1 cellular context compared by ENCODE assay signal in the genomic region with DNA sequence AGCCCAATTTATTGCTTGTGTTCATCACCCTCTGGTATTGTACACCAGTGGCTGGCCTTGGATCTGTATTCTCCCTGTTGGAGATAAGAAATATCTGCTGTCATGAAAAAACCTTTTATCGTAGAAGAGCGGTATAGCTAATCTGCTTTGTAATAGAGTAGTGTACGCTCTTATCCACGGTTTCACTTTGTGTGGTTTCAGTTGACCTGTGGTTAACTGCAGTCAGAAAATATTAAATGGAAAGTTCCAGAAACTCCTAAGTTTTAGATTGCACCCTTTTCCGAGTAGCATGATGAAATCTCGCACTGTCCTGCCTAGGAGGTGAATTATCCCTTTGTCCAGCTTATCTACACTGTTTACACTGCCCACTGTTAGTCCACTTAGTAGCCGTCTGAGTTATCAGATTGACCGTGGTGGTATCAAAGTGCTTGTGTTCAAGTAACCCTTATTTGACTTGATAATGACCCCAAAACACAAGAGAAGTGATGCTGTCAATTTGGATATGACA.
TF ChIP-seq lines count a peak whose summit lies in the region.

No MANE protein-coding gene starts in this region.

TF ChIP-seq in K562, 482 proteins besides CTCF, POLR2A, EP300 and RAD21 (continued from another document and continues in another):
- TF ChIP-seq, protein P1, sequence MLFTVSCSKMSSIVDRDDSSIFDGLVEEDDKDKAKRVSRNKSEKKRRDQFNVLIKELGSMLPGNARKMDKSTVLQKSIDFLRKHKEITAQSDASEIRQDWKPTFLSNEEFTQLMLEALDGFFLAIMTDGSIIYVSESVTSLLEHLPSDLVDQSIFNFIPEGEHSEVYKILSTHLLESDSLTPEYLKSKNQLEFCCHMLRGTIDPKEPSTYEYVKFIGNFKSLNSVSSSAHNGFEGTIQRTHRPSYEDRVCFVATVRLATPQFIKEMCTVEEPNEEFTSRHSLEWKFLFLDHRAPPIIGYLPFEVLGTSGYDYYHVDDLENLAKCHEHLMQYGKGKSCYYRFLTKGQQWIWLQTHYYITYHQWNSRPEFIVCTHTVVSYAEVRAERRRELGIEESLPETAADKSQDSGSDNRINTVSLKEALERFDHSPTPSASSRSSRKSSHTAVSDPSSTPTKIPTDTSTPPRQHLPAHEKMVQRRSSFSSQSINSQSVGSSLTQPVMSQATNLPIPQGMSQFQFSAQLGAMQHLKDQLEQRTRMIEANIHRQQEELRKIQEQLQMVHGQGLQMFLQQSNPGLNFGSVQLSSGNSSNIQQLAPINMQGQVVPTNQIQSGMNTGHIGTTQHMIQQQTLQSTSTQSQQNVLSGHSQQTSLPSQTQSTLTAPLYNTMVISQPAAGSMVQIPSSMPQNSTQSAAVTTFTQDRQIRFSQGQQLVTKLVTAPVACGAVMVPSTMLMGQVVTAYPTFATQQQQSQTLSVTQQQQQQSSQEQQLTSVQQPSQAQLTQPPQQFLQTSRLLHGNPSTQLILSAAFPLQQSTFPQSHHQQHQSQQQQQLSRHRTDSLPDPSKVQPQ (CRISPR knock-in tag; IDR thresholded peaks at IDR 0.05; ENCODE audit: borderline replicate concordance) = no peak
- TF ChIP-seq, protein P2, sequence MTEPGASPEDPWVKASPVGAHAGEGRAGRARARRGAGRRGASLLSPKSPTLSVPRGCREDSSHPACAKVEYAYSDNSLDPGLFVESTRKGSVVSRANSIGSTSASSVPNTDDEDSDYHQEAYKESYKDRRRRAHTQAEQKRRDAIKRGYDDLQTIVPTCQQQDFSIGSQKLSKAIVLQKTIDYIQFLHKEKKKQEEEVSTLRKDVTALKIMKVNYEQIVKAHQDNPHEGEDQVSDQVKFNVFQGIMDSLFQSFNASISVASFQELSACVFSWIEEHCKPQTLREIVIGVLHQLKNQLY (CRISPR knock-in tag; conservative IDR thresholded peaks at IDR 0.05) = no peak
- TF ChIP-seq, protein P3, sequence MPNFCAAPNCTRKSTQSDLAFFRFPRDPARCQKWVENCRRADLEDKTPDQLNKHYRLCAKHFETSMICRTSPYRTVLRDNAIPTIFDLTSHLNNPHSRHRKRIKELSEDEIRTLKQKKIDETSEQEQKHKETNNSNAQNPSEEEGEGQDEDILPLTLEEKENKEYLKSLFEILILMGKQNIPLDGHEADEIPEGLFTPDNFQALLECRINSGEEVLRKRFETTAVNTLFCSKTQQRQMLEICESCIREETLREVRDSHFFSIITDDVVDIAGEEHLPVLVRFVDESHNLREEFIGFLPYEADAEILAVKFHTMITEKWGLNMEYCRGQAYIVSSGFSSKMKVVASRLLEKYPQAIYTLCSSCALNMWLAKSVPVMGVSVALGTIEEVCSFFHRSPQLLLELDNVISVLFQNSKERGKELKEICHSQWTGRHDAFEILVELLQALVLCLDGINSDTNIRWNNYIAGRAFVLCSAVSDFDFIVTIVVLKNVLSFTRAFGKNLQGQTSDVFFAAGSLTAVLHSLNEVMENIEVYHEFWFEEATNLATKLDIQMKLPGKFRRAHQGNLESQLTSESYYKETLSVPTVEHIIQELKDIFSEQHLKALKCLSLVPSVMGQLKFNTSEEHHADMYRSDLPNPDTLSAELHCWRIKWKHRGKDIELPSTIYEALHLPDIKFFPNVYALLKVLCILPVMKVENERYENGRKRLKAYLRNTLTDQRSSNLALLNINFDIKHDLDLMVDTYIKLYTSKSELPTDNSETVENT (CRISPR knock-in tag; IDR thresholded peaks at IDR 0.05) = no peak
- TF ChIP-seq ZBTB7A (IDR thresholded peaks at IDR 0.05; ENCODE audit: borderline replicate concordance, control insufficient read depth, low read depth, low read length) (no peak), RBM15 (IDR thresholded peaks at IDR 0.05; ENCODE audit: insufficient read depth, low read length) (no peak), HDAC6 (IDR thresholded peaks at IDR 0.05; ENCODE audit: low read depth, low read length) (no peak), TARDBP (IDR thresholded peaks at IDR 0.05) (peak; percentile 26; the same call in 1 of the 2 replicates), DDX20 (tag; IDR thresholded peaks at IDR 0.05; ENCODE audit: low read depth) (no peak), ZSCAN29 (IDR thresholded peaks at IDR 0.05) (no peak), KAT2B (IDR thresholded peaks at IDR 0.05; ENCODE audit: low read depth, low read length) (no peak), ZNF24 (IDR thresholded peaks at IDR 0.05) (no peak), FOSL1 (tag; conservative IDR thresholded peaks at IDR 0.05) (peak; percentile 58), MYNN (IDR thresholded peaks at IDR 0.05) (no peak), MYNN (CRISPR knock-in tag; IDR thresholded peaks at IDR 0.05) (no peak), TCF7 (IDR thresholded peaks at IDR 0.05; ENCODE audit: borderline replicate concordance) (no peak), NFXL1 (CRISPR knock-in tag; IDR thresholded peaks at IDR 0.05) (no peak), ZNF668 (CRISPR knock-in tag; IDR thresholded peaks at IDR 0.05) (no peak), CEBPB (tag; IDR thresholded peaks at IDR 0.05) (peak; percentile 80), JUNB (CRISPR knock-in tag; conservative IDR thresholded peaks at IDR 0.05) (no peak), SRSF7 (optimal IDR thresholded peaks at IDR 0.05; ENCODE audit: low read depth, low read length) (no peak)
- TF ChIP-seq, protein P4, sequence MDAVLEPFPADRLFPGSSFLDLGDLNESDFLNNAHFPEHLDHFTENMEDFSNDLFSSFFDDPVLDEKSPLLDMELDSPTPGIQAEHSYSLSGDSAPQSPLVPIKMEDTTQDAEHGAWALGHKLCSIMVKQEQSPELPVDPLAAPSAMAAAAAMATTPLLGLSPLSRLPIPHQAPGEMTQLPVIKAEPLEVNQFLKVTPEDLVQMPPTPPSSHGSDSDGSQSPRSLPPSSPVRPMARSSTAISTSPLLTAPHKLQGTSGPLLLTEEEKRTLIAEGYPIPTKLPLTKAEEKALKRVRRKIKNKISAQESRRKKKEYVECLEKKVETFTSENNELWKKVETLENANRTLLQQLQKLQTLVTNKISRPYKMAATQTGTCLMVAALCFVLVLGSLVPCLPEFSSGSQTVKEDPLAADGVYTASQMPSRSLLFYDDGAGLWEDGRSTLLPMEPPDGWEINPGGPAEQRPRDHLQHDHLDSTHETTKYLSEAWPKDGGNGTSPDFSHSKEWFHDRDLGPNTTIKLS (IDR thresholded peaks at IDR 0.05; ENCODE audit: borderline replicate concordance, low read depth) = no peak
- TF ChIP-seq, protein P5, sequence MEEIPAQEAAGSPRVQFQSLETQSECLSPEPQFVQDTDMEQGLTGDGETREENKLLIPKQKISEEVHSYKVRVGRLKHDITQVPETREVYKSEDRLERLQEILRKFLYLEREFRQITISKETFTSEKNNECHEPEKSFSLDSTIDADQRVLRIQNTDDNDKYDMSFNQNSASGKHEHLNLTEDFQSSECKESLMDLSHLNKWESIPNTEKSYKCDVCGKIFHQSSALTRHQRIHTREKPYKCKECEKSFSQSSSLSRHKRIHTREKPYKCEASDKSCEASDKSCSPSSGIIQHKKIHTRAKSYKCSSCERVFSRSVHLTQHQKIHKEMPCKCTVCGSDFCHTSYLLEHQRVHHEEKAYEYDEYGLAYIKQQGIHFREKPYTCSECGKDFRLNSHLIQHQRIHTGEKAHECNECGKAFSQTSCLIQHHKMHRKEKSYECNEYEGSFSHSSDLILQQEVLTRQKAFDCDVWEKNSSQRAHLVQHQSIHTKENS (CRISPR knock-in tag; IDR thresholded peaks at IDR 0.05) = no peak
- TF ChIP-seq, protein P6, sequence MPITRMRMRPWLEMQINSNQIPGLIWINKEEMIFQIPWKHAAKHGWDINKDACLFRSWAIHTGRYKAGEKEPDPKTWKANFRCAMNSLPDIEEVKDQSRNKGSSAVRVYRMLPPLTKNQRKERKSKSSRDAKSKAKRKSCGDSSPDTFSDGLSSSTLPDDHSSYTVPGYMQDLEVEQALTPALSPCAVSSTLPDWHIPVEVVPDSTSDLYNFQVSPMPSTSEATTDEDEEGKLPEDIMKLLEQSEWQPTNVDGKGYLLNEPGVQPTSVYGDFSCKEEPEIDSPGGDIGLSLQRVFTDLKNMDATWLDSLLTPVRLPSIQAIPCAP (CRISPR knock-in tag; IDR thresholded peaks at IDR 0.05; ENCODE audit: borderline replicate concordance) = peak; percentile 41; the same call in 1 of the 2 replicates
- TF ChIP-seq, protein P7, sequence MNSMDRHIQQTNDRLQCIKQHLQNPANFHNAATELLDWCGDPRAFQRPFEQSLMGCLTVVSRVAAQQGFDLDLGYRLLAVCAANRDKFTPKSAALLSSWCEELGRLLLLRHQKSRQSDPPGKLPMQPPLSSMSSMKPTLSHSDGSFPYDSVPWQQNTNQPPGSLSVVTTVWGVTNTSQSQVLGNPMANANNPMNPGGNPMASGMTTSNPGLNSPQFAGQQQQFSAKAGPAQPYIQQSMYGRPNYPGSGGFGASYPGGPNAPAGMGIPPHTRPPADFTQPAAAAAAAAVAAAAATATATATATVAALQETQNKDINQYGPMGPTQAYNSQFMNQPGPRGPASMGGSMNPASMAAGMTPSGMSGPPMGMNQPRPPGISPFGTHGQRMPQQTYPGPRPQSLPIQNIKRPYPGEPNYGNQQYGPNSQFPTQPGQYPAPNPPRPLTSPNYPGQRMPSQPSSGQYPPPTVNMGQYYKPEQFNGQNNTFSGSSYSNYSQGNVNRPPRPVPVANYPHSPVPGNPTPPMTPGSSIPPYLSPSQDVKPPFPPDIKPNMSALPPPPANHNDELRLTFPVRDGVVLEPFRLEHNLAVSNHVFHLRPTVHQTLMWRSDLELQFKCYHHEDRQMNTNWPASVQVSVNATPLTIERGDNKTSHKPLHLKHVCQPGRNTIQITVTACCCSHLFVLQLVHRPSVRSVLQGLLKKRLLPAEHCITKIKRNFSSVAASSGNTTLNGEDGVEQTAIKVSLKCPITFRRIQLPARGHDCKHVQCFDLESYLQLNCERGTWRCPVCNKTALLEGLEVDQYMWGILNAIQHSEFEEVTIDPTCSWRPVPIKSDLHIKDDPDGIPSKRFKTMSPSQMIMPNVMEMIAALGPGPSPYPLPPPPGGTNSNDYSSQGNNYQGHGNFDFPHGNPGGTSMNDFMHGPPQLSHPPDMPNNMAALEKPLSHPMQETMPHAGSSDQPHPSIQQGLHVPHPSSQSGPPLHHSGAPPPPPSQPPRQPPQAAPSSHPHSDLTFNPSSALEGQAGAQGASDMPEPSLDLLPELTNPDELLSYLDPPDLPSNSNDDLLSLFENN (IDR thresholded peaks at IDR 0.05; ENCODE audit: low read depth in 2 of 2, low read length in 2 of 2) = peak in 1 of 2 experiments; percentile 53; a peak in 1 of 4 replicates
- TF ChIP-seq, protein P8, sequence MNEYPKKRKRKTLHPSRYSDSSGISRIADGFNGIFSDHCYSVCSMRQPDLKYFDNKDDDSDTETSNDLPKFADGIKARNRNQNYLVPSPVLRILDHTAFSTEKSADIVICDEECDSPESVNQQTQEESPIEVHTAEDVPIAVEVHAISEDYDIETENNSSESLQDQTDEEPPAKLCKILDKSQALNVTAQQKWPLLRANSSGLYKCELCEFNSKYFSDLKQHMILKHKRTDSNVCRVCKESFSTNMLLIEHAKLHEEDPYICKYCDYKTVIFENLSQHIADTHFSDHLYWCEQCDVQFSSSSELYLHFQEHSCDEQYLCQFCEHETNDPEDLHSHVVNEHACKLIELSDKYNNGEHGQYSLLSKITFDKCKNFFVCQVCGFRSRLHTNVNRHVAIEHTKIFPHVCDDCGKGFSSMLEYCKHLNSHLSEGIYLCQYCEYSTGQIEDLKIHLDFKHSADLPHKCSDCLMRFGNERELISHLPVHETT (CRISPR knock-in tag; conservative IDR thresholded peaks at IDR 0.05 in 1 of 2, IDR thresholded peaks at IDR 0.05 in 1 of 2) = 0 out of 4 replicates have a peak, but pooled peaks of 1 of the 2 experiments have one; percentile 40
- TF ChIP-seq, protein P9, sequence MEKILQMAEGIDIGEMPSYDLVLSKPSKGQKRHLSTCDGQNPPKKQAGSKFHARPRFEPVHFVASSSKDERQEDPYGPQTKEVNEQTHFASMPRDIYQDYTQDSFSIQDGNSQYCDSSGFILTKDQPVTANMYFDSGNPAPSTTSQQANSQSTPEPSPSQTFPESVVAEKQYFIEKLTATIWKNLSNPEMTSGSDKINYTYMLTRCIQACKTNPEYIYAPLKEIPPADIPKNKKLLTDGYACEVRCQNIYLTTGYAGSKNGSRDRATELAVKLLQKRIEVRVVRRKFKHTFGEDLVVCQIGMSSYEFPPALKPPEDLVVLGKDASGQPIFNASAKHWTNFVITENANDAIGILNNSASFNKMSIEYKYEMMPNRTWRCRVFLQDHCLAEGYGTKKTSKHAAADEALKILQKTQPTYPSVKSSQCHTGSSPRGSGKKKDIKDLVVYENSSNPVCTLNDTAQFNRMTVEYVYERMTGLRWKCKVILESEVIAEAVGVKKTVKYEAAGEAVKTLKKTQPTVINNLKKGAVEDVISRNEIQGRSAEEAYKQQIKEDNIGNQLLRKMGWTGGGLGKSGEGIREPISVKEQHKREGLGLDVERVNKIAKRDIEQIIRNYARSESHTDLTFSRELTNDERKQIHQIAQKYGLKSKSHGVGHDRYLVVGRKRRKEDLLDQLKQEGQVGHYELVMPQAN (IDR thresholded peaks at IDR 0.05; ENCODE audit: borderline replicate concordance) = no peak
- TF ChIP-seq, protein P10, sequence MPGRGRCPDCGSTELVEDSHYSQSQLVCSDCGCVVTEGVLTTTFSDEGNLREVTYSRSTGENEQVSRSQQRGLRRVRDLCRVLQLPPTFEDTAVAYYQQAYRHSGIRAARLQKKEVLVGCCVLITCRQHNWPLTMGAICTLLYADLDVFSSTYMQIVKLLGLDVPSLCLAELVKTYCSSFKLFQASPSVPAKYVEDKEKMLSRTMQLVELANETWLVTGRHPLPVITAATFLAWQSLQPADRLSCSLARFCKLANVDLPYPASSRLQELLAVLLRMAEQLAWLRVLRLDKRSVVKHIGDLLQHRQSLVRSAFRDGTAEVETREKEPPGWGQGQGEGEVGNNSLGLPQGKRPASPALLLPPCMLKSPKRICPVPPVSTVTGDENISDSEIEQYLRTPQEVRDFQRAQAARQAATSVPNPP (IDR thresholded peaks at IDR 0.05; ENCODE audit: borderline replicate concordance, insufficient read depth, insufficient read length) = no peak
- TF ChIP-seq, protein P11, sequence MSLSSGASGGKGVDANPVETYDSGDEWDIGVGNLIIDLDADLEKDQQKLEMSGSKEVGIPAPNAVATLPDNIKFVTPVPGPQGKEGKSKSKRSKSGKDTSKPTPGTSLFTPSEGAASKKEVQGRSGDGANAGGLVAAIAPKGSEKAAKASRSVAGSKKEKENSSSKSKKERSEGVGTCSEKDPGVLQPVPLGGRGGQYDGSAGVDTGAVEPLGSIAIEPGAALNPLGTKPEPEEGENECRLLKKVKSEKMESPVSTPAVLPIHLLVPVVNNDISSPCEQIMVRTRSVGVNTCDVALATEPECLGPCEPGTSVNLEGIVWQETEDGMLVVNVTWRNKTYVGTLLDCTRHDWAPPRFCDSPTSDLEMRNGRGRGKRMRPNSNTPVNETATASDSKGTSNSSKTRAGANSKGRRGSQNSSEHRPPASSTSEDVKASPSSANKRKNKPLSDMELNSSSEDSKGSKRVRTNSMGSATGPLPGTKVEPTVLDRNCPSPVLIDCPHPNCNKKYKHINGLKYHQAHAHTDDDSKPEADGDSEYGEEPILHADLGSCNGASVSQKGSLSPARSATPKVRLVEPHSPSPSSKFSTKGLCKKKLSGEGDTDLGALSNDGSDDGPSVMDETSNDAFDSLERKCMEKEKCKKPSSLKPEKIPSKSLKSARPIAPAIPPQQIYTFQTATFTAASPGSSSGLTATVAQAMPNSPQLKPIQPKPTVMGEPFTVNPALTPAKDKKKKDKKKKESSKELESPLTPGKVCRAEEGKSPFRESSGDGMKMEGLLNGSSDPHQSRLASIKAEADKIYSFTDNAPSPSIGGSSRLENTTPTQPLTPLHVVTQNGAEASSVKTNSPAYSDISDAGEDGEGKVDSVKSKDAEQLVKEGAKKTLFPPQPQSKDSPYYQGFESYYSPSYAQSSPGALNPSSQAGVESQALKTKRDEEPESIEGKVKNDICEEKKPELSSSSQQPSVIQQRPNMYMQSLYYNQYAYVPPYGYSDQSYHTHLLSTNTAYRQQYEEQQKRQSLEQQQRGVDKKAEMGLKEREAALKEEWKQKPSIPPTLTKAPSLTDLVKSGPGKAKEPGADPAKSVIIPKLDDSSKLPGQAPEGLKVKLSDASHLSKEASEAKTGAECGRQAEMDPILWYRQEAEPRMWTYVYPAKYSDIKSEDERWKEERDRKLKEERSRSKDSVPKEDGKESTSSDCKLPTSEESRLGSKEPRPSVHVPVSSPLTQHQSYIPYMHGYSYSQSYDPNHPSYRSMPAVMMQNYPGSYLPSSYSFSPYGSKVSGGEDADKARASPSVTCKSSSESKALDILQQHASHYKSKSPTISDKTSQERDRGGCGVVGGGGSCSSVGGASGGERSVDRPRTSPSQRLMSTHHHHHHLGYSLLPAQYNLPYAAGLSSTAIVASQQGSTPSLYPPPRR (CRISPR knock-in tag; IDR thresholded peaks at IDR 0.05; ENCODE audit: borderline replicate concordance) = no peak
